ENCODE assay signal across 8 cellular contexts in the genomic region with DNA sequence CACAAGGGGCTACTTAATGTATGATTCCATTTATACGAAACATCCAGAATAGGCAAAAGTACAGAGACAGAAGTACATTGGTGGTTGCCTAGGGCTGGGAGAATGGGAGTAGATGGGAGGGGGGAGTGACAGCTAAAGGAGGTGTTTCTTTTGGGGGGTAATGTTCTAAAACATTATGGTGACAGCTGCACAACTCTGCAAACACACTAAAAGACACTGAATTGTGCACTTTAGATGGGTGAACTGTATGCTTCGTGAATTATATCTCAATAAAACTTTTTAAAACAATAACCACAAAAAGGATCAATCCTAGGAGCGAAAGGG. TPM values are rescaled to one million over a fixed set of nuclear protein-coding genes. Genes with fewer than 3 reads are reported as not detected.
DNase-seq lines count a peak whose midpoint lies in the region; ATAC-seq and TF ChIP-seq lines count a peak whose summit lies in the region.

No MANE protein-coding gene starts in this region.

- H3K9me3 ChIP-seq in BE2C (no peaks in the 10 kb centered on the region), MG63 (no peaks in the 10 kb centered on the region), ectodermal cell (ENCODE audit: control insufficient read depth, low read length) (no peaks in the 10 kb centered on the region)

- H3K27me3 ChIP-seq in BE2C (no peaks in the 10 kb centered on the region), MG63 (no peaks in the 10 kb centered on the region), ectodermal cell (ENCODE audit: control insufficient read depth, insufficient read depth, low read length, poor library complexity, severe bottlenecking) (peaks cover 7% of the 10 kb centered on the region)

- no peak overlapping the region for H3K27ac ChIP-seq in ectodermal cell (ENCODE audit: insufficient read depth, low read depth, low read length, poor library complexity, severe bottlenecking)

- TF ChIP-seq CTCF in BE2C (IDR thresholded peaks at IDR 0.05; ENCODE audit: low read depth, low read length) (no peak), nephron progenitor cell (IDR thresholded peaks at IDR 0.05) (no peak)

- ATAC-seq in HG03095 (IDR thresholded peaks at IDR 0.05; ENCODE audit: unreplicated experiment), result no peak

- DNase-seq in BE2C (no peak), MG63 (no peak), nephron progenitor cell (no peak), NCI-H82 (lab: John Stamatoyannopoulos, UW) (no peak), GM03348 (ENCODE audit: low spot score) (no peak), DMS153 treated with DMSO at 0.1 percent for 48 hours (lab: John Stamatoyannopoulos, UW; ENCODE audit: unreplicated experiment) (no peak)

- H3K4me3 Mint-ChIP-seq in nephron progenitor cell, result peak overlapping the region; percentile 86

- no peaks in the 10 kb centered on the region for H3K9me3 Mint-ChIP-seq in nephron progenitor cell

- H3K36me3 Mint-ChIP-seq in nephron progenitor cell (ENCODE audit: low read depth), result no peaks in the 10 kb centered on the region

- WGBS in ectodermal cell, 2 experiments, result 87 to 90% methylated on average over 3 of the region's 3 CpGs

- no peaks in the 10 kb centered on the region for H3K36me3 ChIP-seq in BE2C
- no peaks in the 10 kb centered on the region for H3K36me3 ChIP-seq in MG63
- no peaks in the 10 kb centered on the region for H3K36me3 ChIP-seq in ectodermal cell (ENCODE audit: control insufficient read depth, insufficient read depth, low read length)

- H3K27ac Mint-ChIP-seq in nephron progenitor cell, result peak overlapping the region; percentile 41

- peaks cover 29% of the 10 kb centered on the region for H3K4me1 Mint-ChIP-seq in nephron progenitor cell

- peak overlapping the region; percentile 51 for H3K4me3 ChIP-seq in BE2C (ENCODE audit: low read depth, low read length)
- peak overlapping the region; percentile 78 for H3K4me3 ChIP-seq in MG63
- peak overlapping the region; percentile 53 for H3K4me3 ChIP-seq in ectodermal cell (ENCODE audit: insufficient read depth, low read depth, low read length)

- peaks cover 31% of the 10 kb centered on the region for H3K27me3 Mint-ChIP-seq in nephron progenitor cell (ENCODE audit: low read depth, poor library complexity)

- H3K4me1 ChIP-seq in BE2C, result no peaks in the 10 kb centered on the region
- H3K4me1 ChIP-seq in ectodermal cell (ENCODE audit: control insufficient read depth, insufficient read depth, low read length), result peaks cover 18% of the 10 kb centered on the region

RNA-seq across cellular contexts. Expression of gene LYRM9, which starts 0.7 kb away (rescaled TPM):
- 3.2 TPM for polyA plus RNA-seq in BE2C (2012; ENCODE audit: insufficient read depth, insufficient read length, low read depth)
- 1.1 and 7.2 TPM in 2 replicates for total RNA-seq in MG63 (2014; rRNA removed; shearing (Covaris generic); ENCODE audit: low replicate concordance)
- 13.1 TPM for polyA plus RNA-seq in ectodermal cell (2013, experiment 1 of 4)
- polyA plus RNA-seq in ectodermal cell (2013, experiment 2 of 4), result 15.8 TPM
- 11.0 TPM for polyA plus RNA-seq in ectodermal cell (2013, experiment 3 of 4)
- polyA plus RNA-seq in ectodermal cell (2013, experiment 4 of 4), result 12.4 TPM
